ENCODE assay signal across 1 cellular context in genomic region chr5:145589063-145589462, GRCh38.
TF ChIP-seq lines count a peak whose summit lies in the region.

No MANE protein-coding gene starts in this region.

TF ChIP-seq in SK-N-SH, 30 proteins besides CTCF, POLR2A, EP300 and RAD21 (continued from another document):
- TF ChIP-seq REST (IDR thresholded peaks at IDR 0.05; ENCODE audit: low read depth, low read length) (no peak), POLR2AphosphoS5 (IDR thresholded peaks at IDR 0.05; ENCODE audit: low read depth, low read length) (no peak), IRF3 (IDR thresholded peaks at IDR 0.05; ENCODE audit: low read depth, low read length) (no peak), EZH2phosphoT487 (IDR thresholded peaks at IDR 0.05; ENCODE audit: borderline replicate concordance, low read depth) (no peak), MAX (IDR thresholded peaks at IDR 0.05; ENCODE audit: low read depth) (no peak), PBX3 (IDR thresholded peaks at IDR 0.05) (peak; percentile 70), FOXM1 (IDR thresholded peaks at IDR 0.05; ENCODE audit: low read depth) (0 out of 2 replicates have a peak, but pooled peaks have one; percentile 44), SIN3A (IDR thresholded peaks at IDR 0.05; ENCODE audit: borderline replicate concordance, low read depth, low read length) (no peak), NRF1 (IDR thresholded peaks at IDR 0.05; ENCODE audit: low read depth, low read length) (no peak), FOXJ3 (CRISPR knock-in tag; IDR thresholded peaks at IDR 0.05) (no peak), USF1 (IDR thresholded peaks at IDR 0.05; ENCODE audit: borderline replicate concordance, low read depth) (no peak), TEAD4 (IDR thresholded peaks at IDR 0.05; ENCODE audit: borderline replicate concordance, insufficient read depth) (no peak)
